1 cellular context compared by ENCODE assay signal in the genomic region with DNA sequence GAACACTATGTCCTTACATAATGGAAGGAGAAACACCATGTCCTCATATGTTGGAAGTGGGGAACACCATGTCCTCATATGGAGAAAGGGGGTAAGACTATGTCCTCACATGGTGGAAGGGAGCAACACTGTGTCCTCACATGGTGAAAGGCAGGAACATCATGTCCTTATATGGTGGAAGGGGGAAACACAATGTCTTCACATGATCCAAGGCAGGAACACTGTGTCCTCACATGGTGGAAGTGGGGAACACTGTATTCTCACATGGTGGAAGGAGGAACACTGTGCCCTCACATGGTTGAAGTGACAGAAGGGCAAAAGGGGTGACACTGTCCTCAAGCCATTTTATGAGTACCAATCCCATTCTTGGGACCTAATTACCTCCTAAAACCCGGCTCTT.
TF ChIP-seq lines count a peak whose summit lies in the region.

No MANE protein-coding gene starts in this region.

TF ChIP-seq in K562, 482 proteins besides CTCF, POLR2A, EP300 and RAD21 (continued from another document):
- TF ChIP-seq, protein P1, sequence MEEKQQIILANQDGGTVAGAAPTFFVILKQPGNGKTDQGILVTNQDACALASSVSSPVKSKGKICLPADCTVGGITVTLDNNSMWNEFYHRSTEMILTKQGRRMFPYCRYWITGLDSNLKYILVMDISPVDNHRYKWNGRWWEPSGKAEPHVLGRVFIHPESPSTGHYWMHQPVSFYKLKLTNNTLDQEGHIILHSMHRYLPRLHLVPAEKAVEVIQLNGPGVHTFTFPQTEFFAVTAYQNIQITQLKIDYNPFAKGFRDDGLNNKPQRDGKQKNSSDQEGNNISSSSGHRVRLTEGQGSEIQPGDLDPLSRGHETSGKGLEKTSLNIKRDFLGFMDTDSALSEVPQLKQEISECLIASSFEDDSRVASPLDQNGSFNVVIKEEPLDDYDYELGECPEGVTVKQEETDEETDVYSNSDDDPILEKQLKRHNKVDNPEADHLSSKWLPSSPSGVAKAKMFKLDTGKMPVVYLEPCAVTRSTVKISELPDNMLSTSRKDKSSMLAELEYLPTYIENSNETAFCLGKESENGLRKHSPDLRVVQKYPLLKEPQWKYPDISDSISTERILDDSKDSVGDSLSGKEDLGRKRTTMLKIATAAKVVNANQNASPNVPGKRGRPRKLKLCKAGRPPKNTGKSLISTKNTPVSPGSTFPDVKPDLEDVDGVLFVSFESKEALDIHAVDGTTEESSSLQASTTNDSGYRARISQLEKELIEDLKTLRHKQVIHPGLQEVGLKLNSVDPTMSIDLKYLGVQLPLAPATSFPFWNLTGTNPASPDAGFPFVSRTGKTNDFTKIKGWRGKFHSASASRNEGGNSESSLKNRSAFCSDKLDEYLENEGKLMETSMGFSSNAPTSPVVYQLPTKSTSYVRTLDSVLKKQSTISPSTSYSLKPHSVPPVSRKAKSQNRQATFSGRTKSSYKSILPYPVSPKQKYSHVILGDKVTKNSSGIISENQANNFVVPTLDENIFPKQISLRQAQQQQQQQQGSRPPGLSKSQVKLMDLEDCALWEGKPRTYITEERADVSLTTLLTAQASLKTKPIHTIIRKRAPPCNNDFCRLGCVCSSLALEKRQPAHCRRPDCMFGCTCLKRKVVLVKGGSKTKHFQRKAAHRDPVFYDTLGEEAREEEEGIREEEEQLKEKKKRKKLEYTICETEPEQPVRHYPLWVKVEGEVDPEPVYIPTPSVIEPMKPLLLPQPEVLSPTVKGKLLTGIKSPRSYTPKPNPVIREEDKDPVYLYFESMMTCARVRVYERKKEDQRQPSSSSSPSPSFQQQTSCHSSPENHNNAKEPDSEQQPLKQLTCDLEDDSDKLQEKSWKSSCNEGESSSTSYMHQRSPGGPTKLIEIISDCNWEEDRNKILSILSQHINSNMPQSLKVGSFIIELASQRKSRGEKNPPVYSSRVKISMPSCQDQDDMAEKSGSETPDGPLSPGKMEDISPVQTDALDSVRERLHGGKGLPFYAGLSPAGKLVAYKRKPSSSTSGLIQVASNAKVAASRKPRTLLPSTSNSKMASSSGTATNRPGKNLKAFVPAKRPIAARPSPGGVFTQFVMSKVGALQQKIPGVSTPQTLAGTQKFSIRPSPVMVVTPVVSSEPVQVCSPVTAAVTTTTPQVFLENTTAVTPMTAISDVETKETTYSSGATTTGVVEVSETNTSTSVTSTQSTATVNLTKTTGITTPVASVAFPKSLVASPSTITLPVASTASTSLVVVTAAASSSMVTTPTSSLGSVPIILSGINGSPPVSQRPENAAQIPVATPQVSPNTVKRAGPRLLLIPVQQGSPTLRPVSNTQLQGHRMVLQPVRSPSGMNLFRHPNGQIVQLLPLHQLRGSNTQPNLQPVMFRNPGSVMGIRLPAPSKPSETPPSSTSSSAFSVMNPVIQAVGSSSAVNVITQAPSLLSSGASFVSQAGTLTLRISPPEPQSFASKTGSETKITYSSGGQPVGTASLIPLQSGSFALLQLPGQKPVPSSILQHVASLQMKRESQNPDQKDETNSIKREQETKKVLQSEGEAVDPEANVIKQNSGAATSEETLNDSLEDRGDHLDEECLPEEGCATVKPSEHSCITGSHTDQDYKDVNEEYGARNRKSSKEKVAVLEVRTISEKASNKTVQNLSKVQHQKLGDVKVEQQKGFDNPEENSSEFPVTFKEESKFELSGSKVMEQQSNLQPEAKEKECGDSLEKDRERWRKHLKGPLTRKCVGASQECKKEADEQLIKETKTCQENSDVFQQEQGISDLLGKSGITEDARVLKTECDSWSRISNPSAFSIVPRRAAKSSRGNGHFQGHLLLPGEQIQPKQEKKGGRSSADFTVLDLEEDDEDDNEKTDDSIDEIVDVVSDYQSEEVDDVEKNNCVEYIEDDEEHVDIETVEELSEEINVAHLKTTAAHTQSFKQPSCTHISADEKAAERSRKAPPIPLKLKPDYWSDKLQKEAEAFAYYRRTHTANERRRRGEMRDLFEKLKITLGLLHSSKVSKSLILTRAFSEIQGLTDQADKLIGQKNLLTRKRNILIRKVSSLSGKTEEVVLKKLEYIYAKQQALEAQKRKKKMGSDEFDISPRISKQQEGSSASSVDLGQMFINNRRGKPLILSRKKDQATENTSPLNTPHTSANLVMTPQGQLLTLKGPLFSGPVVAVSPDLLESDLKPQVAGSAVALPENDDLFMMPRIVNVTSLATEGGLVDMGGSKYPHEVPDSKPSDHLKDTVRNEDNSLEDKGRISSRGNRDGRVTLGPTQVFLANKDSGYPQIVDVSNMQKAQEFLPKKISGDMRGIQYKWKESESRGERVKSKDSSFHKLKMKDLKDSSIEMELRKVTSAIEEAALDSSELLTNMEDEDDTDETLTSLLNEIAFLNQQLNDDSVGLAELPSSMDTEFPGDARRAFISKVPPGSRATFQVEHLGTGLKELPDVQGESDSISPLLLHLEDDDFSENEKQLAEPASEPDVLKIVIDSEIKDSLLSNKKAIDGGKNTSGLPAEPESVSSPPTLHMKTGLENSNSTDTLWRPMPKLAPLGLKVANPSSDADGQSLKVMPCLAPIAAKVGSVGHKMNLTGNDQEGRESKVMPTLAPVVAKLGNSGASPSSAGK (IDR thresholded peaks at IDR 0.05) = 0 out of 2 replicates have a peak, but pooled peaks have one; percentile 26
- 0 out of 2 replicates have a peak, but pooled peaks have one; percentile 55 for TF ChIP-seq L3MBTL2 (IDR thresholded peaks at IDR 0.05)
- TF ChIP-seq, protein P2, sequence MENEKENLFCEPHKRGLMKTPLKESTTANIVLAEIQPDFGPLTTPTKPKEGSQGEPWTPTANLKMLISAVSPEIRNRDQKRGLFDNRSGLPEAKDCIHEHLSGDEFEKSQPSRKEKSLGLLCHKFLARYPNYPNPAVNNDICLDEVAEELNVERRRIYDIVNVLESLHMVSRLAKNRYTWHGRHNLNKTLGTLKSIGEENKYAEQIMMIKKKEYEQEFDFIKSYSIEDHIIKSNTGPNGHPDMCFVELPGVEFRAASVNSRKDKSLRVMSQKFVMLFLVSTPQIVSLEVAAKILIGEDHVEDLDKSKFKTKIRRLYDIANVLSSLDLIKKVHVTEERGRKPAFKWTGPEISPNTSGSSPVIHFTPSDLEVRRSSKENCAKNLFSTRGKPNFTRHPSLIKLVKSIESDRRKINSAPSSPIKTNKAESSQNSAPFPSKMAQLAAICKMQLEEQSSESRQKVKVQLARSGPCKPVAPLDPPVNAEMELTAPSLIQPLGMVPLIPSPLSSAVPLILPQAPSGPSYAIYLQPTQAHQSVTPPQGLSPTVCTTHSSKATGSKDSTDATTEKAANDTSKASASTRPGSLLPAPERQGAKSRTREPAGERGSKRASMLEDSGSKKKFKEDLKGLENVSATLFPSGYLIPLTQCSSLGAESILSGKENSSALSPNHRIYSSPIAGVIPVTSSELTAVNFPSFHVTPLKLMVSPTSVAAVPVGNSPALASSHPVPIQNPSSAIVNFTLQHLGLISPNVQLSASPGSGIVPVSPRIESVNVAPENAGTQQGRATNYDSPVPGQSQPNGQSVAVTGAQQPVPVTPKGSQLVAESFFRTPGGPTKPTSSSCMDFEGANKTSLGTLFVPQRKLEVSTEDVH (IDR thresholded peaks at IDR 0.05; ENCODE audit: low read depth, partially characterized antibody) = no peak
- TF ChIP-seq NFATC3 (IDR thresholded peaks at IDR 0.05) = no peak
- TF ChIP-seq SNIP1 (IDR thresholded peaks at IDR 0.05; ENCODE audit: low read depth) = no peak
